ENCODE assay signal across 1 cellular context in genomic region chr17:74204474-74204873, GRCh38.
TF ChIP-seq lines count a peak whose summit lies in the region.

No MANE protein-coding gene starts in this region.

TF ChIP-seq in H1, 55 proteins besides CTCF, POLR2A, EP300 and RAD21:
- TF ChIP-seq SIX5 (IDR thresholded peaks at IDR 0.05; ENCODE audit: low read depth, low read length): no peak
- 0 out of 2 replicates have a peak, but pooled peaks have one; percentile 8 for TF ChIP-seq SP4 (IDR thresholded peaks at IDR 0.05; ENCODE audit: low read length)
- TF ChIP-seq CHD1 (IDR thresholded peaks at IDR 0.05; ENCODE audit: low read depth, low read length): peak; percentile 41; the same call in 1 of the 2 replicates
- no peak for TF ChIP-seq ATF3 (IDR thresholded peaks at IDR 0.05; ENCODE audit: insufficient read depth, low read depth, low read length)
